Comparison of ENCODE assay signal across 15 cellular contexts in the genomic region with DNA sequence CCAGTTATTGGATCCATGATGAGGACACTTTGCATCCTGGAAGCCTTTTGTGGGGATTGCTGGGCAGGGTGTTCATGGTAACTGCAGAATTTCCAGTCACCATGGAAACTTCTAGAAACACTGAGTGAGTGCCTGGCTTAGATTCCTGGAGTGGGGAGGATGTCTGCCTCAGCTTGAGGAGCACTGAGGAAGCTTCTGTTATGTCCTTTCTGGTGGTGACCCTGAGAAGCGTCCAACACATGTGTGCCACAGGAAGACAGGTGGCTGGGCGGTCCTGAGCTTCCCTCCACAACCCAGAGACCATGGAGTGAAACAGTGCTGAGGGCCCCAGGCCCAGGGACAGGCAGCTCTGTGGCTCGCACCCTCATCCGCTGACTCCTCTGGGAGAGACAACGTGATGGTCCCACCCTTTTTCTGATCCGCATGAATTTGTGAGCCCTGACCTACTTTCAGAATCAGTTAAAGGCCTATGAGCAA.
DNase-seq lines count a peak whose midpoint lies in the region; ATAC-seq and TF ChIP-seq lines count a peak whose summit lies in the region.
"Had no signal": no experiment of that assay in that cellular context is flagged by ENCODE, and none has a peak within 500 bp of the region (broad histone marks: within the 10 kb centered on the region; RNA-seq: fewer than 3 reads in every experiment).

No MANE protein-coding gene starts in this region.

- H3K36me3 Mint-ChIP-seq in T-helper 2 cell treated with Interferon-gamma antibody and Interleukin-4, amounts not matched to agents 5 μg/mL and 100 μg/mL, for 36 hours (ENCODE audit: low read depth) = no peaks in the 10 kb centered on the region

- H3K4me1 ChIP-seq in right atrium auricular region = no peaks in the 10 kb centered on the region
- H3K4me1 ChIP-seq in psoas muscle = no peaks in the 10 kb centered on the region
- H3K4me1 ChIP-seq: ascending aorta had no signal

- DNase-seq in GM04503 (ENCODE audit: low read depth) = peak; percentile 31
- DNase-seq in astrocyte of the hippocampus (ENCODE audit: low read depth, low spot score) = peak; percentile 23
- no peak for DNase-seq in right atrium auricular region (ENCODE audit: low spot score)
- DNase-seq in psoas muscle = peak in 1 of 2 donors; percentile 74
- no peak for DNase-seq in T-helper 2 cell treated with Interferon-gamma antibody and Interleukin-4, amounts not matched to agents 5 μg/mL and 100 μg/mL, for 36 hours (ENCODE audit: low spot score)
- no peak for DNase-seq in NCI-H2029 treated with DMSO at 0.1 percent for 48 hours (lab: John Stamatoyannopoulos, UW)
- no peak for DNase-seq in NCI-H446 treated with DMSO at 0.1 percent for 48 hours (lab: John Stamatoyannopoulos, UW)
- DNase-seq in NOMO-1 treated with dmso at 0.1 percent for 144 hours (lab: John Stamatoyannopoulos, UW; ENCODE audit: unreplicated experiment) = no peak
- DNase-seq: effector memory CD8-positive, alpha-beta T cell; GOT3; hypothalamus; MV-4-11; NCI-H510A treated with DMSO at 0.1 percent for 48 hours had no signal

- H3K4me3 ChIP-seq in right atrium auricular region = no peak overlapping the region
- no peak overlapping the region for H3K4me3 ChIP-seq in psoas muscle
- H3K4me3 ChIP-seq: ascending aorta, thoracic aorta had no signal

- H3K4me1 Mint-ChIP-seq in T-helper 2 cell treated with Interferon-gamma antibody and Interleukin-4, amounts not matched to agents 5 μg/mL and 100 μg/mL, for 36 hours (ENCODE audit: low read depth) = no peaks in the 10 kb centered on the region

- peak overlapping the region; percentile 56 to 67 for H3K27ac ChIP-seq in right atrium auricular region
- H3K27ac ChIP-seq in psoas muscle = no peak overlapping the region
- H3K27ac ChIP-seq: ascending aorta, thoracic aorta had no signal

- no peak overlapping the region for H3K4me3 Mint-ChIP-seq in T-helper 2 cell treated with Interferon-gamma antibody and Interleukin-4, amounts not matched to agents 5 μg/mL and 100 μg/mL, for 36 hours
- H3K4me3 Mint-ChIP-seq: effector memory CD8-positive, alpha-beta T cell had no signal

- WGBS in psoas muscle, 3 donors = 54 to 60% (median 59%) methylated on average over 6 of the region's 6 CpGs

- H3K27me3 ChIP-seq in right atrium auricular region (no peaks in the 10 kb centered on the region), psoas muscle (ENCODE audit: insufficient read depth in 3 of 3, low read length in 2 of 3) (no peaks in the 10 kb centered on the region)
- H3K27me3 ChIP-seq: ascending aorta had no signal

- peak in 3 of 4 donors; percentile 42 to 71 (median 53) for ATAC-seq in psoas muscle
- ATAC-seq: effector memory CD8-positive, alpha-beta T cell had no signal

- TF ChIP-seq CTCF in right atrium auricular region (IDR thresholded peaks at IDR 0.05) (no peak), psoas muscle (IDR thresholded peaks at IDR 0.05) (no peak)

- H3K27me3 Mint-ChIP-seq in T-helper 2 cell treated with Interferon-gamma antibody and Interleukin-4, amounts not matched to agents 5 μg/mL and 100 μg/mL, for 36 hours (ENCODE audit: low read depth) = no peaks in the 10 kb centered on the region

- no peaks in the 10 kb centered on the region for H3K9me3 Mint-ChIP-seq in T-helper 2 cell treated with Interferon-gamma antibody and Interleukin-4, amounts not matched to agents 5 μg/mL and 100 μg/mL, for 36 hours

- H3K9me3 ChIP-seq in right atrium auricular region = no peaks in the 10 kb centered on the region
- no peaks in the 10 kb centered on the region for H3K9me3 ChIP-seq in psoas muscle
- H3K9me3 ChIP-seq: ascending aorta, thoracic aorta had no signal

- intact Hi-C loops in psoas muscle (cut with DNase I) = no loop called here

- H3K36me3 ChIP-seq in right atrium auricular region (no peaks in the 10 kb centered on the region), psoas muscle (ENCODE audit: insufficient read depth in 1 of 2, low read depth in 1 of 2) (no peaks in the 10 kb centered on the region)
- H3K36me3 ChIP-seq: ascending aorta, thoracic aorta had no signal

- no peak overlapping the region for H3K27ac Mint-ChIP-seq in T-helper 2 cell treated with Interferon-gamma antibody and Interleukin-4, amounts not matched to agents 5 μg/mL and 100 μg/mL, for 36 hours
- H3K27ac Mint-ChIP-seq: effector memory CD8-positive, alpha-beta T cell had no signal

Comparison
In these comparisons a context has a peak if more than half of its experiments do, and no peak if none do; other contexts are left out.
1. DNase-seq: peak in GM04503 (single experiment) and astrocyte of the hippocampus (single experiment); none in right atrium auricular region (single experiment), T-helper 2 cell treated with Interferon-gamma antibody and Interleukin-4, amounts not matched to agents 5 μg/mL and 100 μg/mL, for 36 hours (single experiment), NCI-H2029 treated with DMSO at 0.1 percent for 48 hours (single experiment), NCI-H446 treated with DMSO at 0.1 percent for 48 hours (single experiment) and NOMO-1 treated with dmso at 0.1 percent for 144 hours (single experiment).